ENCODE assay signal across 24 cellular contexts in the genomic region with DNA sequence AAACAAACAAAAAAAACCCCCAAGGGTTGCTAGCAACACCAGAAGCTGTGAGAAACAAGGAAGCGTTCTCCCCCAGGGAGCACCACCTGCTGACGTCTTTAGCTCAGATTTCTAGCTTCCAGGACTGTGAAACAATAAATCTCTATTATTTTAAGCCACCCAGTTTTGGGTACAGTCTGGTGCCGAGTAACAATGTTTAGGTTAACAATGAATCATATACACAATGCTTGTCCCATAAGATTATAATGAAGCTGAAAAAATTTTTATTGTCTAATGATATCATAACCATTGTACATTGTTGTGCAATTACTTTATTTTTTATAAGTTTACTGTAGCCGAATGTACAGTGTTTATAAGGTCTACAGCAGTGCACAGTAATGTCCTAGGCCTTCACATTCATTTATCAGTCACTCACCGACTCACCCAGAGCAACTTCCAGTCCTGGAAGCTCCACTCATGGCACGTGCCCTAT.
DNase-seq lines count a peak whose midpoint lies in the region; TF ChIP-seq lines count a peak whose summit lies in the region.
"Had no signal": no experiment of that assay in that cellular context is flagged by ENCODE, and none has a peak within 500 bp of the region (broad histone marks: within the 10 kb centered on the region; RNA-seq: fewer than 3 reads in every experiment).

No MANE protein-coding gene starts in this region.

- peak; percentile 16 for DNase-seq in GM23248
- peak; percentile 21 for DNase-seq in NCI-H2171 (lab: John Stamatoyannopoulos, UW)
- DNase-seq in mammary epithelial cell: peak; percentile 34
- peak; percentile 9 for DNase-seq in skeletal muscle cell (ENCODE audit: low read depth)
- no peak for DNase-seq in activated CD4-positive, CD25-positive, alpha-beta regulatory T cell (lab: John Stamatoyannopoulos, UW)
- no peak for DNase-seq in stimulated activated naive CD4-positive, alpha-beta T cell treated with Interleukin-2 at 50 U/mL for 16 hours (lab: John Stamatoyannopoulos, UW)
- no peak for DNase-seq in activated CD4-positive, alpha-beta memory T cell treated with anti-CD3 and anti-CD28 coated beads for 36 hours
- DNase-seq: activated CD4-positive, alpha-beta T cell treated with anti-CD3 and anti-CD28 coated beads for 48 hours; activated CD8-positive, alpha-beta memory T cell treated with anti-CD3 and anti-CD28 coated beads, Interleukin-2, amount 50 U/mL, for 4 hours; activated effector memory CD4-positive, alpha-beta T cell treated with Interleukin-2 at 50 U/mL for 16 hours; amygdala; Caco-2; effector memory CD8-positive, alpha-beta T cell; esophagus squamous epithelium; glutamatergic neuron; H9; left ventricle myocardium inferior; NCI-H2029; NCI-H510A; stimulated activated CD4-positive, alpha-beta T cell treated with anti-CD3 and anti-CD28 coated beads, Interleukin-15, amount 100 ng/mL, for 24 hours; SW 1271 had no signal

- TF ChIP-seq CTCF in mammary epithelial cell (conservative IDR thresholded peaks at IDR 0.05 in 1 of 2, IDR thresholded peaks at IDR 0.05 in 1 of 2; ENCODE audit: extremely low read depth in 1 of 2, insufficient read depth in 1 of 2, low read depth in 1 of 2, low read length in 2 of 2): no peak

- H3K9me2 ChIP-seq in GM23248 (ENCODE audit: insufficient read depth): no peaks in the 10 kb centered on the region

- H3K9me3 ChIP-seq in GM23248 (ENCODE audit: low read depth): no peaks in the 10 kb centered on the region
- H3K9me3 ChIP-seq in mammary epithelial cell (replicated peaks; ENCODE audit: insufficient read depth, low read length): no peaks in the 10 kb centered on the region
- H3K9me3 ChIP-seq: Caco-2, esophagus squamous epithelium, left ventricle myocardium inferior, thoracic aorta had no signal

- H3K4me1 Mint-ChIP-seq in activated CD4-positive, alpha-beta memory T cell treated with anti-CD3 and anti-CD28 coated beads for 36 hours (ENCODE audit: low read depth): peaks cover 42% of the 10 kb centered on the region
- H3K4me1 Mint-ChIP-seq: H9 had no signal

- in situ Hi-C loops in GM23248 (cut with MboI) (no loop called here), mammary epithelial cell (cut with MboI; ENCODE audit: low sequenced_read_pairs in 2 of 2) (no loop called here)

- intact Hi-C loops in mammary epithelial cell (cut with micrococcal nuclease): no loop called here
- intact Hi-C loops in activated CD4-positive, alpha-beta memory T cell treated with anti-CD3 and anti-CD28 coated beads for 36 hours (cut with micrococcal nuclease): loop anchor here (5.0 kb wide), 1 partner anchor 157 kb away; no protein-coding TSS in a partner anchor

- H3K27ac ChIP-seq in GM23248: no peak overlapping the region
- no peak overlapping the region for H3K27ac ChIP-seq in mammary epithelial cell (ENCODE audit: insufficient read depth, low read depth, low read length)
- H3K27ac ChIP-seq: esophagus squamous epithelium, left ventricle myocardium inferior, RWPE1, thoracic aorta had no signal

- BruUV-seq in mammary epithelial cell (replicated peaks; lab: Mats Ljungman, UMichigan): no TSS peak

- no peaks in the 10 kb centered on the region for H3K36me3 ChIP-seq in GM23248 (ENCODE audit: low read depth)
- no peaks in the 10 kb centered on the region for H3K36me3 ChIP-seq in mammary epithelial cell (ENCODE audit: insufficient read depth, low read length)
- H3K36me3 ChIP-seq: esophagus squamous epithelium, left ventricle myocardium inferior, thoracic aorta had no signal

- no peaks in the 10 kb centered on the region for H3F3A ChIP-seq in GM23248 (ENCODE audit: insufficient read depth)

- H4K20me1 ChIP-seq in GM23248 (ENCODE audit: insufficient read depth) (no peaks in the 10 kb centered on the region), mammary epithelial cell (ENCODE audit: insufficient read depth, low read length) (no peaks in the 10 kb centered on the region)

- H3K4me3 Mint-ChIP-seq in activated CD4-positive, alpha-beta memory T cell treated with anti-CD3 and anti-CD28 coated beads for 36 hours: no peak overlapping the region
- H3K4me3 Mint-ChIP-seq: effector memory CD8-positive, alpha-beta T cell; H9 had no signal

- no peak overlapping the region for H3K27ac Mint-ChIP-seq in activated CD4-positive, alpha-beta memory T cell treated with anti-CD3 and anti-CD28 coated beads for 36 hours
- H3K27ac Mint-ChIP-seq: effector memory CD8-positive, alpha-beta T cell had no signal

- H3K36me3 Mint-ChIP-seq in activated CD4-positive, alpha-beta memory T cell treated with anti-CD3 and anti-CD28 coated beads for 36 hours: no peaks in the 10 kb centered on the region

- no peaks in the 10 kb centered on the region for H3K4me1 ChIP-seq in GM23248 (ENCODE audit: insufficient read depth)
- no peaks in the 10 kb centered on the region for H3K4me1 ChIP-seq in mammary epithelial cell (ENCODE audit: insufficient read depth, low read length)
- H3K4me1 ChIP-seq: Caco-2, left ventricle myocardium inferior had no signal

- dilution Hi-C loops in mammary epithelial cell (cut with HindIII; ENCODE audit: low sequenced_read_pairs): no loop called here

- H3K9ac ChIP-seq in GM23248 (no peak overlapping the region), mammary epithelial cell (ENCODE audit: insufficient read depth, low read length) (no peak overlapping the region)

- CTCF ChIA-PET in mammary epithelial cell (lab: Charles Lee; ENCODE audit: low non-redundant PET): no interaction called here
- CTCF ChIA-PET in activated CD4-positive, alpha-beta memory T cell treated with anti-CD3 and anti-CD28 coated beads for 36 hours (lab: Charles Lee): interaction anchor here (0.7 to 1.1 kb wide), 2 partner anchors 42 to 159 kb away, joined by 3 to 4 read pairs; no protein-coding TSS in a partner anchor

- no peak overlapping the region for H2AFZ ChIP-seq in GM23248
- H2AFZ ChIP-seq in mammary epithelial cell (ENCODE audit: low read depth, low read length): no peak overlapping the region

- no peaks in the 10 kb centered on the region for H3K27me3 Mint-ChIP-seq in activated CD4-positive, alpha-beta memory T cell treated with anti-CD3 and anti-CD28 coated beads for 36 hours
- H3K27me3 Mint-ChIP-seq: effector memory CD8-positive, alpha-beta T cell had no signal

- H3K9me3 Mint-ChIP-seq in activated CD4-positive, alpha-beta memory T cell treated with anti-CD3 and anti-CD28 coated beads for 36 hours: no peaks in the 10 kb centered on the region
- H3K9me3 Mint-ChIP-seq: effector memory CD8-positive, alpha-beta T cell; H9 had no signal

- 57 to 58% methylated on average over 6 of the region's 6 CpGs for WGBS in GM23248 (ENCODE audit: low coverage in 1 of 2, low lambda C conversion rate in 2 of 2, missing lambda C conversion rate in 2 of 2), 2 experiments
- WGBS in mammary epithelial cell (ENCODE audit: low coverage, missing lambda C conversion rate): 84% methylated on average over 6 of the region's 6 CpGs

- no peaks in the 10 kb centered on the region for H3K27me3 ChIP-seq in GM23248 (replicated peaks; ENCODE audit: insufficient read depth)
- H3K27me3 ChIP-seq in mammary epithelial cell (ENCODE audit: insufficient read depth, low read length): no peaks in the 10 kb centered on the region
- H3K27me3 ChIP-seq: esophagus squamous epithelium had no signal

- H3K4me3 ChIP-seq in GM23248 (no peak overlapping the region), mammary epithelial cell (replicated peaks in 1 of 3; ENCODE audit: insufficient read depth in 1 of 3, low read depth in 2 of 3, low read length in 3 of 3) (no peak overlapping the region), skeletal muscle cell (ENCODE audit: low read depth, low read length) (no peak overlapping the region)
- H3K4me3 ChIP-seq: esophagus squamous epithelium, K562, left ventricle myocardium inferior, thoracic aorta had no signal

- H3K4me2 ChIP-seq in GM23248 (ENCODE audit: unreplicated experiment) (no peak overlapping the region), mammary epithelial cell (ENCODE audit: insufficient read depth, low read depth, low read length) (no peak overlapping the region)

- POLR2A ChIA-PET in activated CD4-positive, alpha-beta memory T cell treated with anti-CD3 and anti-CD28 coated beads for 36 hours (lab: Charles Lee): interaction anchor here (0.9 kb wide), 1 partner anchor 74 kb away, joined by 3 read pairs; no protein-coding TSS in a partner anchor

- H3K79me2 ChIP-seq in GM23248 (ENCODE audit: insufficient read depth) (no peaks in the 10 kb centered on the region), mammary epithelial cell (ENCODE audit: insufficient read depth, low read length) (no peaks in the 10 kb centered on the region)

Comparison
In these comparisons a context has a peak if more than half of its experiments do, and no peak if none do; other contexts are left out.
1. DNase-seq: peak in GM23248 (single experiment), NCI-H2171 (single experiment), mammary epithelial cell (single experiment) and skeletal muscle cell (single experiment); none in activated CD4-positive, CD25-positive, alpha-beta regulatory T cell (0 of 4), stimulated activated naive CD4-positive, alpha-beta T cell treated with Interleukin-2 at 50 U/mL for 16 hours (single experiment) and activated CD4-positive, alpha-beta memory T cell treated with anti-CD3 and anti-CD28 coated beads for 36 hours (single experiment).